Comparison of ENCODE assay signal across 11 cellular contexts in genomic region chr1:199009447-199009846, GRCh38.
DNase-seq lines count a peak whose midpoint lies in the region; ATAC-seq and TF ChIP-seq lines count a peak whose summit lies in the region.
"Had no signal": no experiment of that assay in that cellular context is flagged by ENCODE, and none has a peak within 500 bp of the region (broad histone marks: within the 10 kb centered on the region; RNA-seq: fewer than 3 reads in every experiment).

No MANE protein-coding gene starts in this region.

- CTCF ChIA-PET in activated CD8-positive, alpha-beta T cell treated with anti-CD3 and anti-CD28 coated beads, Interleukin-2, amount 10 ng/mL, durations not matched to agents 7 days and 5 days (lab: Charles Lee) = interaction anchor here (0.6 to 1.9 kb wide), 9 partner anchors 9 to 454 kb away, joined by 3 to 7 read pairs (median 4); no protein-coding TSS in a partner anchor

- ATAC-seq in GM19035 (IDR thresholded peaks at IDR 0.05; ENCODE audit: unreplicated experiment) = peak; percentile 63
- ATAC-seq in activated CD8-positive, alpha-beta T cell treated with anti-CD3 and anti-CD28 coated beads, Interleukin-2, amount 10 ng/mL, durations not matched to agents 7 days and 5 days = peak; percentile 74
- no peak for ATAC-seq in GM18502 (IDR thresholded peaks at IDR 0.05; ENCODE audit: poor library complexity, unreplicated experiment)
- ATAC-seq in GM18505 (IDR thresholded peaks at IDR 0.05; ENCODE audit: unreplicated experiment) = no peak
- no peak for ATAC-seq in HG02763 (IDR thresholded peaks at IDR 0.05; ENCODE audit: unreplicated experiment)

- H3K27ac Mint-ChIP-seq in activated CD8-positive, alpha-beta T cell treated with anti-CD3 and anti-CD28 coated beads, Interleukin-2, amount 10 ng/mL, durations not matched to agents 7 days and 5 days = peak overlapping the region; percentile 86
- H3K27ac Mint-ChIP-seq in nephron progenitor cell = no peak overlapping the region

- peak overlapping the region; percentile 64 for H3K4me3 Mint-ChIP-seq in activated CD8-positive, alpha-beta T cell treated with anti-CD3 and anti-CD28 coated beads, Interleukin-2, amount 10 ng/mL, durations not matched to agents 7 days and 5 days
- H3K4me3 Mint-ChIP-seq in nephron progenitor cell = no peak overlapping the region

- TF ChIP-seq CTCF in nephron progenitor cell (IDR thresholded peaks at IDR 0.05) = no peak

- no peaks in the 10 kb centered on the region for H3K36me3 ChIP-seq in BLaER1

- H3K36me3 Mint-ChIP-seq in activated CD8-positive, alpha-beta T cell treated with anti-CD3 and anti-CD28 coated beads, Interleukin-2, amount 10 ng/mL, durations not matched to agents 7 days and 5 days (ENCODE audit: low read depth) = peaks cover 38% of the 10 kb centered on the region
- no peaks in the 10 kb centered on the region for H3K36me3 Mint-ChIP-seq in nephron progenitor cell (ENCODE audit: low read depth)
- H3K36me3 Mint-ChIP-seq: CD14-positive monocyte had no signal

- no peaks in the 10 kb centered on the region for H4K20me1 ChIP-seq in BLaER1

- H3K4me1 Mint-ChIP-seq in activated CD8-positive, alpha-beta T cell treated with anti-CD3 and anti-CD28 coated beads, Interleukin-2, amount 10 ng/mL, durations not matched to agents 7 days and 5 days (ENCODE audit: low read depth) = peaks cover 47% of the 10 kb centered on the region
- H3K4me1 Mint-ChIP-seq in nephron progenitor cell = peaks cover 5% of the 10 kb centered on the region

- no peaks in the 10 kb centered on the region for H3K27me3 ChIP-seq in BLaER1

- POLR2A ChIA-PET in activated CD8-positive, alpha-beta T cell treated with anti-CD3 and anti-CD28 coated beads, Interleukin-2, amount 10 ng/mL, durations not matched to agents 7 days and 5 days (lab: Charles Lee) = interaction anchor here (0.6 to 6.2 kb wide), 4 partner anchors 73 to 185 kb away, joined by 3 to 35 read pairs (median 4); no protein-coding TSS in a partner anchor

- DNase-seq in KBM-7 (peak; percentile 47), nephron progenitor cell (no peak)
- DNase-seq in activated CD8-positive, alpha-beta T cell treated with anti-CD3 and anti-CD28 coated beads, Interleukin-2, amount 10 ng/mL, durations not matched to agents 7 days and 5 days = peak; percentile 41
- DNase-seq: activated CD4-positive, alpha-beta T cell treated with anti-CD3 and anti-CD28 coated beads for 1 hour; NCI-H524 treated with DMSO at 0.1 percent for 48 hours had no signal

- peaks cover 16% of the 10 kb centered on the region; the same call in 1 of the 2 replicates for H3K9me3 ChIP-seq in BLaER1

- no peaks in the 10 kb centered on the region for H3K27me3 Mint-ChIP-seq in activated CD8-positive, alpha-beta T cell treated with anti-CD3 and anti-CD28 coated beads, Interleukin-2, amount 10 ng/mL, durations not matched to agents 7 days and 5 days (ENCODE audit: low read depth)
- no peaks in the 10 kb centered on the region for H3K27me3 Mint-ChIP-seq in nephron progenitor cell (ENCODE audit: low read depth, poor library complexity)

- peak overlapping the region; percentile 56 for H3K4me3 ChIP-seq in BLaER1

- peaks cover 61% of the 10 kb centered on the region for H3K4me1 ChIP-seq in BLaER1

- in situ Hi-C loops in KBM-7 (cut with MboI; ENCODE audit: low pct_unique_long_range_greater_than_20kb, low sequenced_read_pairs) = no loop called here

- peak overlapping the region; percentile 59 for H3K9ac ChIP-seq in BLaER1

- peaks cover 15% of the 10 kb centered on the region for H3K9me3 Mint-ChIP-seq in activated CD8-positive, alpha-beta T cell treated with anti-CD3 and anti-CD28 coated beads, Interleukin-2, amount 10 ng/mL, durations not matched to agents 7 days and 5 days (ENCODE audit: insufficient read depth)
- no peaks in the 10 kb centered on the region for H3K9me3 Mint-ChIP-seq in nephron progenitor cell

- no peak for TF ChIP-seq POLR2A in GM18505 (IDR thresholded peaks at IDR 0.05; ENCODE audit: borderline replicate concordance, extremely low read depth, insufficient read depth, insufficient read length)

- peak overlapping the region; percentile 89 for H3K27ac ChIP-seq in BLaER1

- H3K4me2 ChIP-seq in BLaER1 = peak overlapping the region; percentile 86

Comparison
In these comparisons a context has a peak if more than half of its experiments do, and no peak if none do; other contexts are left out.
1. ATAC-seq: peak in GM19035 (single experiment) and activated CD8-positive, alpha-beta T cell treated with anti-CD3 and anti-CD28 coated beads, Interleukin-2, amount 10 ng/mL, durations not matched to agents 7 days and 5 days (single experiment); none in GM18502 (single experiment), GM18505 (single experiment) and HG02763 (single experiment).